10 cellular contexts compared by ENCODE assay signal in genomic region chr11:105099619-105100018, GRCh38. TPM values are rescaled to one million over a fixed set of nuclear protein-coding genes. Genes with fewer than 3 reads are reported as not detected.
A peak's percentile ranks its signal among the peaks of the same experiment; 100 is the strongest.
DNase-seq lines count a peak whose midpoint lies in the region; ATAC-seq, FAIRE-seq and TF ChIP-seq lines count a peak whose summit lies in the region.
"Not testable (repeated sequence)": the region's sequence is repeated elsewhere in the genome, so short reads cannot be mapped to it uniquely, and the experiment has no call there.
"Had no signal": no experiment of that assay in that cellular context is flagged by ENCODE, and none has a peak within 500 bp of the region (broad histone marks: within the 10 kb centered on the region; RNA-seq: fewer than 3 reads in every experiment).

No MANE protein-coding gene starts in this region.

- peak overlapping the region in 1 of 2 donors; percentile 69 for H3K4me3 ChIP-seq in CD4-positive, alpha-beta memory T cell (ENCODE audit: low read length in 2 of 2)
- H3K4me3 ChIP-seq in astrocyte (ENCODE audit: insufficient read depth, low read depth, low read length) = not testable (repeated sequence)
- H3K4me3 ChIP-seq in neutrophil (ENCODE audit: low read depth in 1 of 2, low read length in 1 of 2) = peak overlapping the region; percentile 39 to 53

- POLR2A ChIA-PET in CD4-positive, alpha-beta memory T cell (lab: Charles Lee; ENCODE audit: partially characterized antibody) = interaction anchor here (0.8 to 2.3 kb wide), 7 partner anchors 10 to 183 kb away, joined by 3 to 9 read pairs (median 5); partner anchors contain the start of genes CASP1 and CASP4

- CTCF ChIA-PET in CD4-positive, alpha-beta memory T cell (lab: Charles Lee; ENCODE audit: partially characterized antibody) = not testable (repeated sequence)

- H3K9me3 Mint-ChIP-seq in CD4-positive, alpha-beta memory T cell; activated CD4-positive, alpha-beta T cell treated with anti-CD3 and anti-CD28 coated beads, Interleukin-2, amount 10 ng/mL, durations not matched to agents 24 days and 14 days; activated T-cell treated with anti-CD3 and anti-CD28 coated beads, Interleukin-2, amount 50 U/mL, for 72 hours; astrocyte (ENCODE audit: unreplicated experiment): not testable (repeated sequence)

- H3K9me3 ChIP-seq in CD4-positive, alpha-beta memory T cell (ENCODE audit: control insufficient read depth in 1 of 2, low read length in 2 of 2); astrocyte (ENCODE audit: insufficient read depth, low read depth, low read length); neutrophil: not testable (repeated sequence)

- not testable (repeated sequence) for TF ChIP-seq CTCF in astrocyte (IDR thresholded peaks at IDR 0.05; ENCODE audit: insufficient read depth, low read depth, low read length); neutrophil (IDR thresholded peaks at IDR 0.05)

- H3K27me3 ChIP-seq in CD4-positive, alpha-beta memory T cell (ENCODE audit: insufficient read depth, low read length); astrocyte (ENCODE audit: insufficient read depth, low read length); neutrophil: not testable (repeated sequence)

- H3K4me1 ChIP-seq in CD4-positive, alpha-beta memory T cell (ENCODE audit: insufficient read depth, low read length) = peaks cover 30% of the 10 kb centered on the region
- not testable (repeated sequence) for H3K4me1 ChIP-seq in astrocyte (ENCODE audit: insufficient read depth, low read length)
- peaks cover 30 to 35% of the 10 kb centered on the region in 2 experiments for H3K4me1 ChIP-seq in neutrophil (ENCODE audit: control insufficient read depth in 1 of 2, insufficient read depth in 1 of 2, low read depth in 1 of 2, low read length in 1 of 2)

- H3K27ac Mint-ChIP-seq in CD4-positive, alpha-beta memory T cell = peak overlapping the region; percentile 69 to 95 (median 88)
- peak overlapping the region; percentile 81 for H3K27ac Mint-ChIP-seq in activated CD4-positive, alpha-beta T cell treated with anti-CD3 and anti-CD28 coated beads, Interleukin-2, amount 10 ng/mL, durations not matched to agents 24 days and 14 days
- H3K27ac Mint-ChIP-seq in activated T-cell treated with anti-CD3 and anti-CD28 coated beads, Interleukin-2, amount 50 U/mL, for 72 hours = peak overlapping the region; percentile 4
- H3K27ac Mint-ChIP-seq in astrocyte (ENCODE audit: unreplicated experiment) = not testable (repeated sequence)

- H3K27ac ChIP-seq in CD4-positive, alpha-beta memory T cell (ENCODE audit: low read depth, low read length) = peak overlapping the region; percentile 62
- H3K27ac ChIP-seq in astrocyte (ENCODE audit: low read depth, low read length) = not testable (repeated sequence)
- H3K27ac ChIP-seq in epithelial cell of prostate (peak overlapping the region; percentile 68), neutrophil (peak overlapping the region; percentile 85)

- H3K27me3 Mint-ChIP-seq in CD4-positive, alpha-beta memory T cell; activated CD4-positive, alpha-beta T cell treated with anti-CD3 and anti-CD28 coated beads, Interleukin-2, amount 10 ng/mL, durations not matched to agents 24 days and 14 days; activated T-cell treated with anti-CD3 and anti-CD28 coated beads, Interleukin-2, amount 50 U/mL, for 72 hours (ENCODE audit: low read depth); astrocyte (ENCODE audit: low read depth, unreplicated experiment): not testable (repeated sequence)

- H3K36me3 Mint-ChIP-seq in CD4-positive, alpha-beta memory T cell = peaks cover 5 to 23% of the 10 kb centered on the region in 2 donors
- H3K36me3 Mint-ChIP-seq in activated CD4-positive, alpha-beta T cell treated with anti-CD3 and anti-CD28 coated beads, Interleukin-2, amount 10 ng/mL, durations not matched to agents 24 days and 14 days (ENCODE audit: low read depth) = peaks cover 20% of the 10 kb centered on the region
- not testable (repeated sequence) for H3K36me3 Mint-ChIP-seq in activated T-cell treated with anti-CD3 and anti-CD28 coated beads, Interleukin-2, amount 50 U/mL, for 72 hours (ENCODE audit: insufficient read depth in 2 of 2); astrocyte (ENCODE audit: low read depth, unreplicated experiment)

- not testable (repeated sequence) for H3K79me2 ChIP-seq in astrocyte (ENCODE audit: insufficient read depth, low read length)

- H3K9ac ChIP-seq in astrocyte (ENCODE audit: low read length) = not testable (repeated sequence)

- DNase-seq in CD4-positive, alpha-beta memory T cell = peak in 2 of 5 donors; percentile 2 to 21
- peak; percentile 54 for DNase-seq in M059J (ENCODE audit: low read depth)
- DNase-seq in activated CD4-positive, alpha-beta T cell treated with anti-CD3 and anti-CD28 coated beads, Interleukin-2, amount 10 ng/mL, durations not matched to agents 24 days and 14 days; activated T-cell treated with anti-CD3 and anti-CD28 coated beads, Interleukin-2, amount 50 U/mL, for 72 hours; astrocyte (ENCODE audit: low read depth); epithelial cell of prostate (ENCODE audit: low read depth, low spot score): not testable (repeated sequence)

- not testable (repeated sequence) for H3K36me3 ChIP-seq in CD4-positive, alpha-beta memory T cell (ENCODE audit: insufficient read depth, low read length); astrocyte (ENCODE audit: insufficient read depth, low read length); neutrophil

- FAIRE-seq in astrocyte (lab: Jason Lieb, UNC) = peak; percentile 45

- not testable (repeated sequence) for H2AFZ ChIP-seq in astrocyte (ENCODE audit: low read depth, low read length)

- peak; percentile 64 to 66 for ATAC-seq in activated T-cell treated with anti-CD3 and anti-CD28 coated beads, Interleukin-2, amount 50 U/mL, for 72 hours (replicated peaks in 1 of 2)

- peak overlapping the region; percentile 81 to 95 (median 88) for H3K4me3 Mint-ChIP-seq in CD4-positive, alpha-beta memory T cell
- H3K4me3 Mint-ChIP-seq in activated CD4-positive, alpha-beta T cell treated with anti-CD3 and anti-CD28 coated beads, Interleukin-2, amount 10 ng/mL, durations not matched to agents 24 days and 14 days = peak overlapping the region; percentile 85
- peak overlapping the region; percentile 10 to 62 for H3K4me3 Mint-ChIP-seq in activated T-cell treated with anti-CD3 and anti-CD28 coated beads, Interleukin-2, amount 50 U/mL, for 72 hours
- H3K4me3 Mint-ChIP-seq in astrocyte (ENCODE audit: unreplicated experiment) = not testable (repeated sequence)

- intact Hi-C loops in CD4-positive, alpha-beta memory T cell (cut with micrococcal nuclease) = not testable (repeated sequence)
- intact Hi-C loops in activated CD4-positive, alpha-beta T cell treated with anti-CD3 and anti-CD28 coated beads, Interleukin-2, amount 10 ng/mL, durations not matched to agents 24 days and 14 days (cut with micrococcal nuclease) = loop anchor here (5.0 to 10.0 kb wide), 3 partner anchors 52 to 392 kb away; partner anchors contain the start of genes CARD16 and CASP4

- H3K4me2 ChIP-seq in astrocyte (ENCODE audit: low read length) = not testable (repeated sequence)

- H3K4me1 Mint-ChIP-seq in CD4-positive, alpha-beta memory T cell = peaks cover 29 to 37% (median 34%) of the 10 kb centered on the region in 4 donors
- peaks cover 29% of the 10 kb centered on the region for H3K4me1 Mint-ChIP-seq in activated CD4-positive, alpha-beta T cell treated with anti-CD3 and anti-CD28 coated beads, Interleukin-2, amount 10 ng/mL, durations not matched to agents 24 days and 14 days
- H3K4me1 Mint-ChIP-seq in activated T-cell treated with anti-CD3 and anti-CD28 coated beads, Interleukin-2, amount 50 U/mL, for 72 hours (ENCODE audit: low read depth) = peaks cover 24% of the 10 kb centered on the region
- H3K4me1 Mint-ChIP-seq in astrocyte (ENCODE audit: low read depth, unreplicated experiment) = not testable (repeated sequence)

- not testable (repeated sequence) for H4K20me1 ChIP-seq in astrocyte (ENCODE audit: insufficient read depth, low read length)

RNA-seq across cellular contexts. Expression of gene CARD18, which starts 40.0 kb away (rescaled TPM):
- not detected for total RNA-seq in CD4-positive, alpha-beta memory T cell
- not detected for polyA plus RNA-seq in CD4-positive, alpha-beta memory T cell
- not detected in 2 replicates for total RNA-seq in M059J (2014; rRNA removed; shearing (Covaris generic))
- total RNA-seq in activated CD4-positive, alpha-beta T cell treated with anti-CD3 and anti-CD28 coated beads, Interleukin-2, amount 10 ng/mL, durations not matched to agents 24 days and 14 days = not detected in 2 replicates
- total RNA-seq in activated T-cell treated with anti-CD3 and anti-CD28 coated beads, Interleukin-2, amount 50 U/mL, for 72 hours = not detected
- total RNA-seq in astrocyte = not detected in 2 replicates
- total RNA-seq: A673, H1, OCI-LY7 had no signal
- polyA plus RNA-seq: H1 had no signal

RNA-seq across cellular contexts. Expression of gene CARD16, which starts 54.5 kb away (rescaled TPM):
- total RNA-seq in CD4-positive, alpha-beta memory T cell = 10 to 100 TPM; 56.1 to 59.0 TPM
- 100 to 1,000 TPM; 190 to 219 TPM for polyA plus RNA-seq in CD4-positive, alpha-beta memory T cell
- 18.9 and 23.4 TPM in 2 replicates for total RNA-seq in M059J (2014; rRNA removed; shearing (Covaris generic))
- total RNA-seq in activated CD4-positive, alpha-beta T cell treated with anti-CD3 and anti-CD28 coated beads, Interleukin-2, amount 10 ng/mL, durations not matched to agents 24 days and 14 days = 7.2 and 9.0 TPM in 2 replicates
- 10 to 100 TPM in 1 of 2 donors, 1 to 10 TPM in 1; 8.0 to 10.8 TPM for total RNA-seq in activated T-cell treated with anti-CD3 and anti-CD28 coated beads, Interleukin-2, amount 50 U/mL, for 72 hours
- 1.6 and 2.0 TPM in 2 replicates for total RNA-seq in astrocyte
- total RNA-seq: H1 had no signal
- polyA plus RNA-seq: H1 had no signal
